Comparison of ENCODE assay signal across 9 cellular contexts in the genomic region with DNA sequence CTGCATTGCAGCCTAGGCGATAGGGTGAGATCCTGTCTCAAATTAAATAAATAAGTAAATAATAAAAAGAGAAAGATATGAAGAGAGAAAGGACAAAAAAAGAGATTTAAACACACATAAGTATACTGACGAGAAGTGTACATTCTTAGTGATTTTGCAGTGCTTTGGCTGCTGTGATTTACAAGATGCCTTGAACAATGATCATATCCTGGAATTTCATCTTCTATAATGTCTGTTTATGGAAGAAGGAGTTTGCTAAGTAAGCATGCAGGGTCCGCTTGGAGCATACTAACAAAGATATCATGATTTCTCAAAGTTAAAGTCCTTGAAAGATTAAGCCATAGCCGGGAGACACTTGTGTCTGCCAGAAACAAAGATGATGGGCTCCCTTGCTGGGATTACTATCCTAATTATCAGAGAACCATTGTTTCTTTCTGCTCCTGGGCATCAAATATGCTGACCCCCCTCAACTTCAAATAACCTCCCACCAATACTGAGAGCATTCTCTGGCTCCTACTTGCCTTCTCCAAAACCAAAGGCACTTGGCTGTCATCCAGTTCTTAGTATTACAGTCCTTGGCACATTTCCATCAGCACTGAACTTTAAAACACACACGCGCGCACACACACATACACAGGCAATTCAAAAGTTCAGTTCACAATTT. TPM values are rescaled to one million over a fixed set of nuclear protein-coding genes. Genes with fewer than 3 reads are reported as not detected.
DNase-seq lines count a peak whose midpoint lies in the region; ATAC-seq, FAIRE-seq and TF ChIP-seq lines count a peak whose summit lies in the region.
"Had no signal": no experiment of that assay in that cellular context is flagged by ENCODE, and none has a peak within 500 bp of the region (broad histone marks: within the 10 kb centered on the region; RNA-seq: fewer than 3 reads in every experiment).

No MANE protein-coding gene starts in this region.

- TF ChIP-seq CTCF in gastrocnemius medialis (IDR thresholded peaks at IDR 0.05 in 4 of 5, conservative IDR thresholded peaks at IDR 0.05 in 1 of 5): no peak

- in situ Hi-C loops in HAP-1 (cut with MboI; ENCODE audit: low sequenced_read_pairs): no loop called here
- in situ Hi-C loops in gastrocnemius medialis (cut with MboI; ENCODE audit: low sequenced_read_pairs in 4 of 4): no loop called here

- H3K27me3 ChIP-seq in HAP-1 (ENCODE audit: low read depth) (no peaks in the 10 kb centered on the region), gastrocnemius medialis (no peaks in the 10 kb centered on the region)

- H3K4me3 ChIP-seq in HAP-1 (no peak overlapping the region), gastrocnemius medialis (peak overlapping the region in 1 of 4 donors; percentile 11)

- H3K9me3 Mint-ChIP-seq in immature natural killer cell: no peaks in the 10 kb centered on the region

- H3K36me3 ChIP-seq in HAP-1 (replicated peaks) (no peaks in the 10 kb centered on the region), gastrocnemius medialis (no peaks in the 10 kb centered on the region)

- peak overlapping the region in 1 of 4 donors; percentile 1 for H3K27ac ChIP-seq in gastrocnemius medialis
- H3K27ac ChIP-seq: HL-60 had no signal

- H3K27me3 Mint-ChIP-seq in immature natural killer cell (ENCODE audit: low read depth in 3 of 3): peaks cover 0 to 7% (median 4%) of the 10 kb centered on the region in 3 donors

- H3K4me1 Mint-ChIP-seq in immature natural killer cell: no peaks in the 10 kb centered on the region

- TF ChIP-seq POLR2A in gastrocnemius medialis (IDR thresholded peaks at IDR 0.05) (no peak), GM12891 (IDR thresholded peaks at IDR 0.05; ENCODE audit: low read depth, low read length) (no peak)

- H3K4me1 ChIP-seq in HAP-1: peaks cover 14% of the 10 kb centered on the region
- peaks cover 7 to 14% of the 10 kb centered on the region in 2 donors for H3K4me1 ChIP-seq in gastrocnemius medialis

- peak; percentile 71 to 78 for DNase-seq in HAP-1 (ENCODE audit: low spot score in 2 of 2)
- peak; percentile 90 for DNase-seq in NCI-H82 (lab: John Stamatoyannopoulos, UW)
- DNase-seq in fibroblast of the conjunctiva (ENCODE audit: low read depth): peak; percentile 79
- DNase-seq in gastrocnemius medialis: peak; percentile 31 to 32
- DNase-seq in GM12891 (ENCODE audit: insufficient read length, low spot score): no peak
- no peak for DNase-seq in immature natural killer cell

- no peaks in the 10 kb centered on the region for H3K36me3 Mint-ChIP-seq in immature natural killer cell

- ATAC-seq in gastrocnemius medialis (peak; percentile 53 to 72), GM19328 (IDR thresholded peaks at IDR 0.05; ENCODE audit: unreplicated experiment) (no peak), GM18502 (IDR thresholded peaks at IDR 0.05; ENCODE audit: poor library complexity, unreplicated experiment) (no peak)

- H3K27ac Mint-ChIP-seq in immature natural killer cell: no peak overlapping the region

- FAIRE-seq in GM12891 (lab: Jason Lieb, UNC): no peak

- intact Hi-C loops in gastrocnemius medialis (cut with DNase I; ENCODE audit: low total_unique reads): no loop called here

- no peak overlapping the region for H3K4me3 Mint-ChIP-seq in immature natural killer cell

- H3K9me3 ChIP-seq in HAP-1 (no peaks in the 10 kb centered on the region), gastrocnemius medialis (no peaks in the 10 kb centered on the region)

TF ChIP-seq in GM12891, 5 proteins besides CTCF, POLR2A, EP300 and RAD21:
- no peak for TF ChIP-seq SPI1 (IDR thresholded peaks at IDR 0.05; ENCODE audit: low read depth, low read length)
- TF ChIP-seq POLR2AphosphoS5 (IDR thresholded peaks at IDR 0.05; ENCODE audit: low read depth, low read length): no peak
- TF ChIP-seq TAF1 (IDR thresholded peaks at IDR 0.05; ENCODE audit: low read depth, low read length): no peak
- no peak for TF ChIP-seq POU2F2 (IDR thresholded peaks at IDR 0.05; ENCODE audit: low read depth, low read length)
- TF ChIP-seq PAX5 (IDR thresholded peaks at IDR 0.05; ENCODE audit: insufficient read depth, low read length, severe bottlenecking): no peak

RNA-seq across cellular contexts. Expression of a gene that starts 47.5 kb away (rescaled TPM):
- 10 to 100 TPM; 16.7 to 31.8 (median 20.3) TPM for total RNA-seq in gastrocnemius medialis
- 6.5 TPM for polyA plus RNA-seq in GM12891 (2012; ENCODE audit: low read depth, missing spikeins)
- 1 to 10 TPM; 3.9 to 6.6 (median 5.6) TPM for polyA plus RNA-seq in immature natural killer cell

Comparison
In these comparisons a context has a peak if more than half of its experiments do, and no peak if none do; other contexts are left out.
1. DNase-seq: peak in HAP-1 (2 of 2), NCI-H82 (single experiment), fibroblast of the conjunctiva (single experiment) and gastrocnemius medialis (2 of 2); none in GM12891 (single experiment) and immature natural killer cell (0 of 3).
2. ATAC-seq: peak in gastrocnemius medialis (2 of 2); none in GM19328 (single experiment) and GM18502 (single experiment).